ENCODE assay signal across 1 cellular context in the genomic region with DNA sequence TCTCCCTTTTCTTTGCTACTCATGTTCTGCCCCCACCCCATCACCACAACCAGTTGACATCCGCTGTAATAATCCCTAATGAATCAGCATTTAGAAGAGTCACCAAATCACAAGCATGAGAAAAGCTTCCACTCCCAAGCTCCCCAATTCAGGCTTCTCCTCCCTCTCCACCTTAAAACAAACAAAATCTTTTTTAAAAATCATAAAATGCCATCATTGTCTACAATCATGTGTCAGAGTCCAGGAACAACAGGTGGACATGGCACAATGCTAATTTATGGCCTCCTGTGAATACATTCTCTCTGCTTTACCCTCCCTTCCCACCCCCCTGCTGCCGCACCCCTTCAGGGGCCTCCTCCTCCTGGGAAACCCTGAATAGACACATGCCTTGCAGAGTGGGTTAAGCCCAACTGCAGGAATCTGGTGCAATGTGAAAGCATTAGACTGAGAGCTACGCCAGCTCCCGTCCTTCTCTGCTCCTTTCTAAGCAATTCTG.
TF ChIP-seq lines count a peak whose summit lies in the region.

No MANE protein-coding gene starts in this region.

TF ChIP-seq in GM23338, 12 proteins besides CTCF, POLR2A, EP300 and RAD21:
- TF ChIP-seq NANOG (IDR thresholded peaks at IDR 0.05; ENCODE audit: borderline replicate concordance): no peak
